In genomic region chr12:121038861-121039654, GRCh38 we compare ENCODE assay signal across 8 cellular contexts. TPM values are rescaled to one million over a fixed set of nuclear protein-coding genes. Genes with fewer than 3 reads are reported as not detected.
A peak's percentile ranks its signal among the peaks of the same experiment; 100 is the strongest.
DNase-seq lines count a peak whose midpoint lies in the region; ATAC-seq, FAIRE-seq and TF ChIP-seq lines count a peak whose summit lies in the region.

A gene with protein sequence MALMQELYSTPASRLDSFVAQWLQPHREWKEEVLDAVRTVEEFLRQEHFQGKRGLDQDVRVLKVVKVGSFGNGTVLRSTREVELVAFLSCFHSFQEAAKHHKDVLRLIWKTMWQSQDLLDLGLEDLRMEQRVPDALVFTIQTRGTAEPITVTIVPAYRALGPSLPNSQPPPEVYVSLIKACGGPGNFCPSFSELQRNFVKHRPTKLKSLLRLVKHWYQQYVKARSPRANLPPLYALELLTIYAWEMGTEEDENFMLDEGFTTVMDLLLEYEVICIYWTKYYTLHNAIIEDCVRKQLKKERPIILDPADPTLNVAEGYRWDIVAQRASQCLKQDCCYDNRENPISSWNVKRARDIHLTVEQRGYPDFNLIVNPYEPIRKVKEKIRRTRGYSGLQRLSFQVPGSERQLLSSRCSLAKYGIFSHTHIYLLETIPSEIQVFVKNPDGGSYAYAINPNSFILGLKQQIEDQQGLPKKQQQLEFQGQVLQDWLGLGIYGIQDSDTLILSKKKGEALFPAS (minus strand): TSS chr12:121039246. CDS start chr12:121038971, 275 bp downstream.

- no peaks in the 10 kb centered on the region for H3K27me3 ChIP-seq in PC-9 (ENCODE audit: insufficient read depth, low read depth)

- H3K36me3 ChIP-seq in PC-9 (ENCODE audit: low read depth) = no peaks in the 10 kb centered on the region

- TF ChIP-seq CTCF in PC-9 (conservative IDR thresholded peaks at IDR 0.05) = no peak

- no peaks in the 10 kb centered on the region for H3K36me3 Mint-ChIP-seq in activated naive CD4-positive, alpha-beta T cell treated with anti-CD3 and anti-CD28 coated beads, Interleukin-2, amount 50 U/mL, for 72 hours

- peak within 1 kb of the TSS; percentile 95 for H2AFZ ChIP-seq in PC-9

- peak within 1 kb of the TSS; percentile 43; the same call in 1 of the 2 replicates for H3K27ac ChIP-seq in PC-9

- no peaks in the 10 kb centered on the region for H3K79me2 ChIP-seq in PC-9 (ENCODE audit: low read depth)

- peak within 1 kb of the TSS; percentile 86 for H3K4me2 ChIP-seq in PC-9

- peak; percentile 70 for TF ChIP-seq POLR2A in GM12891 (IDR thresholded peaks at IDR 0.05; ENCODE audit: low read depth, low read length)

- peaks cover 24% of the 10 kb centered on the region for H3K4me1 ChIP-seq in PC-9 (replicated peaks; ENCODE audit: insufficient read depth)

- peaks cover 8% of the 10 kb centered on the region for H3F3A ChIP-seq in PC-9 (ENCODE audit: insufficient read depth, low read depth)

- CTCF ChIA-PET in PC-9 (lab: Charles Lee) = no interaction called here

- FAIRE-seq in GM12891 (lab: Jason Lieb, UNC) = peak; percentile 81

- POLR2A ChIA-PET in PC-9 (lab: Charles Lee; ENCODE audit: unreplicated experiment) = interaction anchor here (0.5 kb wide), 1 partner anchor 17 kb away, joined by 3 read pairs; no protein-coding TSS in a partner anchor

- no peaks in the 10 kb centered on the region for H3K9me3 ChIP-seq in PC-9 (ENCODE audit: insufficient read depth, low read depth)

- H3K4me3 ChIP-seq in PC-9 = peak within 1 kb of the TSS; percentile 47

- no peaks in the 10 kb centered on the region for H4K20me1 ChIP-seq in PC-9 (ENCODE audit: insufficient read depth)

- intact Hi-C loops in PC-9 (cut with micrococcal nuclease; ENCODE audit: unreplicated experiment) = no loop called here

- H3K9me2 ChIP-seq in PC-9 (ENCODE audit: insufficient read depth) = no peaks in the 10 kb centered on the region

- peak; percentile 37 for DNase-seq in GM12891 (ENCODE audit: insufficient read length, low spot score)
- DNase-seq in PC-9 = peak; percentile 49 to 77
- peak; percentile 51 to 64 for DNase-seq in activated naive CD4-positive, alpha-beta T cell treated with anti-CD3 and anti-CD28 coated beads, Interleukin-2, amount 50 U/mL, for 72 hours (ENCODE audit: low spot score in 2 of 2)
- peak; percentile 64 for DNase-seq in iris pigment epithelial cell (ENCODE audit: low read depth)
- peak; percentile 34 to 39 for DNase-seq in stimulated activated CD8-positive, alpha-beta memory T cell treated with anti-CD3 and anti-CD28 coated beads, Interleukin-15, amount 100 ng/mL, for 4 hours (ENCODE audit: low read depth in 2 of 2)
- no peak for DNase-seq in DMS79 treated with DMSO at 0.1 percent for 48 hours (lab: John Stamatoyannopoulos, UW)
- DNase-seq in HuH-7 (ENCODE audit: low spot score) = no peak

- ATAC-seq in HG02642 (IDR thresholded peaks at IDR 0.05; ENCODE audit: poor library complexity, unreplicated experiment) = peak; percentile 86
- ATAC-seq in activated naive CD4-positive, alpha-beta T cell treated with anti-CD3 and anti-CD28 coated beads, Interleukin-2, amount 50 U/mL, for 72 hours = peak; percentile 53 to 57

- no peaks in the 10 kb centered on the region for H3K9me3 Mint-ChIP-seq in activated naive CD4-positive, alpha-beta T cell treated with anti-CD3 and anti-CD28 coated beads, Interleukin-2, amount 50 U/mL, for 72 hours

- peak within 1 kb of the TSS; percentile 59 to 82 for H3K27ac Mint-ChIP-seq in activated naive CD4-positive, alpha-beta T cell treated with anti-CD3 and anti-CD28 coated beads, Interleukin-2, amount 50 U/mL, for 72 hours

- BruUV-seq in PC-9 (replicated peaks; lab: Mats Ljungman, UMichigan) = no TSS peak

TF ChIP-seq in GM12891, 5 proteins besides CTCF, POLR2A, EP300 and RAD21:
- TF ChIP-seq POLR2AphosphoS5 (IDR thresholded peaks at IDR 0.05; ENCODE audit: low read depth, low read length) (0 out of 2 replicates have a peak, but pooled peaks have one; percentile 41), SPI1 (IDR thresholded peaks at IDR 0.05; ENCODE audit: low read depth, low read length) (peak; percentile 29; the same call in 1 of the 2 replicates), POU2F2 (IDR thresholded peaks at IDR 0.05; ENCODE audit: low read depth, low read length) (no peak), PAX5 (IDR thresholded peaks at IDR 0.05; ENCODE audit: insufficient read depth, low read length, severe bottlenecking) (no peak), TAF1 (IDR thresholded peaks at IDR 0.05; ENCODE audit: low read depth, low read length) (no peak)

RNA-seq across cellular contexts. Expression of the gene that starts here (rescaled TPM):
- 3.1 TPM for polyA plus RNA-seq in GM12891 (2012; ENCODE audit: low read depth, missing spikeins)
- total RNA-seq in PC-9 (2021) = 1.7 and 2.7 TPM in 2 replicates
- 10 to 100 TPM in 1 of 2 donors, 1 to 10 TPM in 1; 2.6 to 16.3 TPM for total RNA-seq in activated naive CD4-positive, alpha-beta T cell treated with anti-CD3 and anti-CD28 coated beads, Interleukin-2, amount 50 U/mL, for 72 hours

Comparison
In these comparisons a context has a peak if more than half of its experiments do, and no peak if none do; other contexts are left out.
1. DNase-seq: peak in GM12891 (single experiment), PC-9 (2 of 2), activated naive CD4-positive, alpha-beta T cell treated with anti-CD3 and anti-CD28 coated beads, Interleukin-2, amount 50 U/mL, for 72 hours (2 of 2), iris pigment epithelial cell (single experiment) and stimulated activated CD8-positive, alpha-beta memory T cell treated with anti-CD3 and anti-CD28 coated beads, Interleukin-15, amount 100 ng/mL, for 4 hours (2 of 2); none in DMS79 treated with DMSO at 0.1 percent for 48 hours (single experiment) and HuH-7 (single experiment).